ENCODE assay signal across 8 cellular contexts in the genomic region with DNA sequence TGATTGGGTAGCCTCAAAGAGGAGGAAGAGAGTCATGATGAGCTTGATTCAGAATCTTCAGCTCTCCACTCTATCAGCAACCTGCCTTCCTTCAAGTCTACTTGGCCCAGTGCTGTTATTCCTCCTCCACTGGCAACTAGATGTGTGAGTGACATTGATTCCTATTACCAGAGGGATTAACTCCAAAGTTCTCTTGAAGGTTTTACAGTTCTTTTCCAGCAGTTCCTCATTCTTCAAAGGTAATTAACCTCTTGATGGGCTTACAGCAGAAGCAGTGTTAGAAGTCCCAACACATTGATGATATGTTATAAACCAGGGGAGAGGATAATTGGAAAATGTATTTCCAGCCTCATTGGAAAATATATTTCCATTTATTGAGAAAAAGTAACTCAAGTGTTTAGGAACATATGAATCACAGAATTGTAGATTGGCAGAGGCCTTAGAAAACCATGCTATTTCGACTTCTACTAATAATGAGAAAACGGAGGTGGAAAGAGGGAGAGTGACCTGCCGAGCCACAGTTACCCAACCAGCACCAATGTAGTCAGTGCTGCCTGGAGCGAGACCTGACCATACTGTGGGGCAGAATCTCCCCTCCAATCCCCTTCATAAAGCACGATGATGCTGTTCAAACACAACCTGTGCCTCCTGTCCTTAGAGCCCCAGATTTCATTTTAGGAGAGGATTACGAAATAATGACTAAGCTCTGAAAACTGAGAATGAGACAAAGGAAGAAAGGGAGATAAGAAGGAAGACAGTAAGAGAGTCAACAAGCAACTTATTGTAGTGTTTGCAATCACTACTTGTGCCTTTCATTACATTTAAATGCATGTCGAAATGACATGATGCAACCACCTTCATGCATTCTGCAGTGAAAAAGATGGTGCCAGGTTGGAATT.
DNase-seq lines count a peak whose midpoint lies in the region; ATAC-seq and TF ChIP-seq lines count a peak whose summit lies in the region.

No MANE protein-coding gene starts in this region.

- H3K9me3 ChIP-seq in heart left ventricle: no peaks in the 10 kb centered on the region

- H3K27me3 ChIP-seq in heart left ventricle: no peaks in the 10 kb centered on the region

- ATAC-seq in GM18508 (IDR thresholded peaks at IDR 0.05; ENCODE audit: insufficient read depth, unreplicated experiment) (peak; percentile 57), GM21576 (IDR thresholded peaks at IDR 0.05; ENCODE audit: unreplicated experiment) (peak; percentile 72), heart left ventricle (no peak)

- 87 to 95% (median 91%) methylated on average over 7 of the region's 7 CpGs for WGBS in heart left ventricle, 4 donors

- DNase-seq in KBM-7 (peak; percentile 29), epithelial cell of esophagus (ENCODE audit: low read depth) (peak; percentile 79), heart left ventricle (no peak), posterior vena cava (ENCODE audit: low spot score) (no peak), dedifferentiated amniotic fluid mesenchymal stem cell (ENCODE audit: extremely low spot score) (no peak), NCI-H748 treated with DMSO at 0.1 percent for 48 hours (lab: John Stamatoyannopoulos, UW) (no peak)

- H3K4me1 ChIP-seq in heart left ventricle: peaks cover 0 to 77% (median 8%) of the 10 kb centered on the region in 12 donors

- H3K36me3 ChIP-seq in heart left ventricle: no peaks in the 10 kb centered on the region

- intact Hi-C loops in heart left ventricle (cut with DNase I): no loop called here
- intact Hi-C loops in posterior vena cava (cut with DNase I): no loop called here

- H3K27ac ChIP-seq in heart left ventricle: peak overlapping the region in 1 of 12 donors; percentile 65

- no peak for TF ChIP-seq CTCF in epithelial cell of esophagus (IDR thresholded peaks at IDR 0.05; ENCODE audit: insufficient read depth, low read depth, low read length, missing control alignments)
- no peak for TF ChIP-seq CTCF in heart left ventricle (IDR thresholded peaks at IDR 0.05)

- TF ChIP-seq POLR2A in heart left ventricle (IDR thresholded peaks at IDR 0.05): no peak

- in situ Hi-C loops in KBM-7 (cut with MboI; ENCODE audit: low pct_unique_long_range_greater_than_20kb, low sequenced_read_pairs): no loop called here

- H3K4me3 ChIP-seq in epithelial cell of esophagus (ENCODE audit: low read length) (no peak overlapping the region), heart left ventricle (no peak overlapping the region)

Comparison
In these comparisons a context has a peak if more than half of its experiments do, and no peak if none do; other contexts are left out.
1. ATAC-seq: peak in GM18508 (single experiment) and GM21576 (single experiment); none in heart left ventricle (0 of 4).
2. DNase-seq: peak in KBM-7 (single experiment) and epithelial cell of esophagus (single experiment); none in heart left ventricle (0 of 5), posterior vena cava (single experiment), dedifferentiated amniotic fluid mesenchymal stem cell (single experiment) and NCI-H748 treated with DMSO at 0.1 percent for 48 hours (single experiment).